Comparison of ENCODE assay signal across 3 cellular contexts in the genomic region with DNA sequence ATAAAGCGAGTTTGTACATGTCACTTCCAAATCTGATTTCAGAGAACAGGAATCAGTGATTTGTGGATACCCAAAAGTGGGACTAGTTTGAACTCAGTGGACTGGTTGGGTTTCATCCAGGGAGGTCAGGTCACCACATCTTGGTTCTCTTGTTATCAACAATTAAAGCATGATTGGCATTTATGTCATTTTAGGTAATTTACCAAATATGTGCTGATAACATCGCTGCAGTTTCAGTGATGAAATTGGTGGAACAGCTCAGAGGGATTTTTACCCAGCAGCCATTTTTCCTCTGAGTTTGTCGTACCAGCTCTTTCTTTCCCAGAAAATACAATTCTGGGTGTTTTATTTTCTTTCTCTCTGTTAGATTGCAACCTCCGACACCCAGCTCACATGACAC.
"Had no signal": no experiment of that assay in that cellular context is flagged by ENCODE, and none has a peak within 500 bp of the region (broad histone marks: within the 10 kb centered on the region; RNA-seq: fewer than 3 reads in every experiment).

No MANE protein-coding gene starts in this region.

- DNase-seq: GDM1, GF-D8 had no signal

- H3K4me3 ChIP-seq: GM12878 had no signal

- ATAC-seq: GM12878 had no signal
